Comparison of ENCODE assay signal across 9 cellular contexts in genomic region chr14:95361373-95362179, GRCh38. TPM values are rescaled to one million over a fixed set of nuclear protein-coding genes. Genes with fewer than 3 reads are reported as not detected.
A peak's percentile ranks its signal among the peaks of the same experiment; 100 is the strongest.
DNase-seq lines count a peak whose midpoint lies in the region; ATAC-seq and TF ChIP-seq lines count a peak whose summit lies in the region.
"Had no signal": no experiment of that assay in that cellular context is flagged by ENCODE, and none has a peak within 500 bp of the region (broad histone marks: within the 10 kb centered on the region; RNA-seq: fewer than 3 reads in every experiment).

No MANE protein-coding gene starts in this region.

- CTCF ChIA-PET in activated CD8-positive, alpha-beta T cell treated with anti-CD3 and anti-CD28 coated beads for 36 hours (lab: Charles Lee): interaction anchor here (0.6 to 1.8 kb wide), 14 partner anchors 8 to 948 kb away, joined by 3 to 8 read pairs (median 4); no protein-coding TSS in a partner anchor

- H3K4me3 ChIP-seq in prostate gland (peak overlapping the region in 1 of 2 donors; percentile 3), vagina (no peak overlapping the region)
- H3K4me3 ChIP-seq: SK-N-MC had no signal

- TF ChIP-seq POLR2A in prostate gland (IDR thresholded peaks at IDR 0.05) (no peak), vagina (IDR thresholded peaks at IDR 0.05) (no peak)

- H3K27ac Mint-ChIP-seq in activated CD8-positive, alpha-beta T cell treated with anti-CD3 and anti-CD28 coated beads for 36 hours: no peak overlapping the region

- POLR2A ChIA-PET in activated CD8-positive, alpha-beta T cell treated with anti-CD3 and anti-CD28 coated beads for 36 hours (lab: Charles Lee): no interaction called here

- H3K36me3 ChIP-seq in prostate gland: no peaks in the 10 kb centered on the region
- no peaks in the 10 kb centered on the region for H3K36me3 ChIP-seq in vagina

- no peaks in the 10 kb centered on the region for H3K36me3 Mint-ChIP-seq in activated CD8-positive, alpha-beta T cell treated with anti-CD3 and anti-CD28 coated beads for 36 hours (ENCODE audit: low read depth)

- intact Hi-C loops in activated CD8-positive, alpha-beta T cell treated with anti-CD3 and anti-CD28 coated beads for 36 hours (cut with micrococcal nuclease): no loop called here
- intact Hi-C loops in prostate gland (cut with DNase I): no loop called here
- intact Hi-C loops in vagina (cut with DNase I): no loop called here

- DNase-seq in G401 (ENCODE audit: low spot score): peak; percentile 0
- peak; percentile 14 for DNase-seq in HK-2 (ENCODE audit: unreplicated experiment)
- DNase-seq in activated CD8-positive, alpha-beta T cell treated with anti-CD3 and anti-CD28 coated beads for 36 hours: peak; percentile 49
- DNase-seq in globus pallidus (ENCODE audit: low spot score): peak; percentile 38
- peak; percentile 53 for DNase-seq in prostate gland (ENCODE audit: low spot score)
- DNase-seq in vagina (ENCODE audit: extremely low spot score in 2 of 2): no peak

- H3K27me3 Mint-ChIP-seq in activated CD8-positive, alpha-beta T cell treated with anti-CD3 and anti-CD28 coated beads for 36 hours: peaks cover 29% of the 10 kb centered on the region

- in situ Hi-C loops in G401 (cut with HindIII; ENCODE audit: low sequenced_read_pairs): no loop called here

- TF ChIP-seq CTCF in activated CD8-positive, alpha-beta T cell treated with anti-CD3 and anti-CD28 coated beads for 36 hours (IDR thresholded peaks at IDR 0.05): peak; percentile 83
- TF ChIP-seq CTCF in prostate gland (IDR thresholded peaks at IDR 0.05): peak in 3 of 4 experiments; percentile 55 to 63 (median 59)
- peak in 1 of 3 experiments; percentile 31 for TF ChIP-seq CTCF in vagina (IDR thresholded peaks at IDR 0.05)

- ATAC-seq in activated CD8-positive, alpha-beta T cell treated with anti-CD3 and anti-CD28 coated beads for 36 hours: peak; percentile 66
- ATAC-seq in GM21576 (IDR thresholded peaks at IDR 0.05; ENCODE audit: unreplicated experiment): no peak
- no peak for ATAC-seq in GM19023 (IDR thresholded peaks at IDR 0.05; ENCODE audit: unreplicated experiment)

- WGBS in prostate gland: 20% methylated on average over 20 of the region's 20 CpGs

- H3K27ac ChIP-seq in prostate gland: peak overlapping the region in 1 of 2 donors; percentile 59
- H3K27ac ChIP-seq in vagina: no peak overlapping the region
- H3K27ac ChIP-seq: SK-N-MC had no signal

- H3K27me3 ChIP-seq in prostate gland (replicated peaks; ENCODE audit: insufficient read depth) (no peaks in the 10 kb centered on the region), vagina (no peaks in the 10 kb centered on the region)

- H3K9me3 ChIP-seq in prostate gland: no peaks in the 10 kb centered on the region
- no peaks in the 10 kb centered on the region for H3K9me3 ChIP-seq in vagina

- H3K9me3 Mint-ChIP-seq in activated CD8-positive, alpha-beta T cell treated with anti-CD3 and anti-CD28 coated beads for 36 hours: no peaks in the 10 kb centered on the region

- no peaks in the 10 kb centered on the region for H3K4me1 Mint-ChIP-seq in activated CD8-positive, alpha-beta T cell treated with anti-CD3 and anti-CD28 coated beads for 36 hours (ENCODE audit: low read depth)

- H3K4me1 ChIP-seq in prostate gland (replicated peaks) (no peaks in the 10 kb centered on the region), vagina (peaks cover 13% of the 10 kb centered on the region)

- H3K4me3 Mint-ChIP-seq in activated CD8-positive, alpha-beta T cell treated with anti-CD3 and anti-CD28 coated beads for 36 hours: no peak overlapping the region

RNA-seq across cellular contexts. Expression of gene CLMN, which starts 41.9 kb away (rescaled TPM):
- total RNA-seq in G401 (2014; rRNA removed; shearing (Covaris generic)): not detected in 2 replicates
- under 1 TPM; 0.31 to 0.59 TPM for total RNA-seq in activated CD8-positive, alpha-beta T cell treated with anti-CD3 and anti-CD28 coated beads for 36 hours
- total RNA-seq in prostate gland (10 to 100 TPM; 24.6 to 39.3 TPM), vagina (19.6 TPM)

Comparison
In these comparisons a context has a peak if more than half of its experiments do, and no peak if none do; other contexts are left out.
1. DNase-seq: peak in G401 (single experiment), HK-2 (single experiment), activated CD8-positive, alpha-beta T cell treated with anti-CD3 and anti-CD28 coated beads for 36 hours (single experiment), globus pallidus (single experiment) and prostate gland (single experiment); none in vagina (0 of 2).
2. RNA of gene CLMN, which starts 41.9 kb away (total RNA-seq): 24.6 to 39.3 TPM in prostate gland and 19.6 TPM in vagina (single experiment); 0.31 to 0.59 TPM in activated CD8-positive, alpha-beta T cell treated with anti-CD3 and anti-CD28 coated beads for 36 hours and not detected in G401; every median in the first group is over 10 times any median in the second.